1 cellular context compared by ENCODE assay signal in genomic region chr4:112522389-112522788, GRCh38.
TF ChIP-seq lines count a peak whose summit lies in the region.

No MANE protein-coding gene starts in this region.

TF ChIP-seq in WTC11, 78 proteins besides CTCF, POLR2A, EP300 and RAD21 (continued from another document):
- no peak for TF ChIP-seq ZNF281 (CRISPR knock-in tag; IDR thresholded peaks at IDR 0.05)
- no peak for TF ChIP-seq ZNF232 (CRISPR knock-in tag; IDR thresholded peaks at IDR 0.05)
- no peak for TF ChIP-seq CBFB (CRISPR knock-in tag; IDR thresholded peaks at IDR 0.05; ENCODE audit: low read depth)
- TF ChIP-seq E2F1 (CRISPR knock-in tag; IDR thresholded peaks at IDR 0.05): no peak
- TF ChIP-seq ZNF263 (CRISPR knock-in tag; IDR thresholded peaks at IDR 0.05; ENCODE audit: low read depth): no peak
TF ChIP-seq in WTC11: peak in this region for 0.
